In genomic region chr14:78566017-78566858, GRCh38 we compare ENCODE assay signal across 8 cellular contexts.
DNase-seq lines count a peak whose midpoint lies in the region; ATAC-seq and TF ChIP-seq lines count a peak whose summit lies in the region.

No MANE protein-coding gene starts in this region.

- H3K4me3 ChIP-seq in H7 (ENCODE audit: insufficient read depth, low read depth, low read length) (peak overlapping the region; percentile 25), Loucy (ENCODE audit: low read length, poor library complexity, severe bottlenecking) (no peak overlapping the region), SJCRH30 (peak overlapping the region; percentile 46), aorta (ENCODE audit: low read length in 2 of 2) (peak overlapping the region; percentile 8 to 39)

- H3K9ac ChIP-seq in Loucy (ENCODE audit: low read depth, low read length, poor library complexity, severe bottlenecking): no peak overlapping the region

- H3K9me2 ChIP-seq in Loucy (replicated peaks; ENCODE audit: low read depth, low read length): no peaks in the 10 kb centered on the region

- no peaks in the 10 kb centered on the region for H3F3A ChIP-seq in Loucy (ENCODE audit: low read depth)

- intact Hi-C loops in cardiac septum (cut with DNase I) (loop anchor here (5.0 to 10.0 kb wide), 3 partner anchors 401 to 704 kb away; no protein-coding TSS in a partner anchor), posterior cingulate gyrus (cut with DNase I) (loop anchor here (1.0 to 10.0 kb wide), 2 partner anchors 118 to 701 kb away; no protein-coding TSS in a partner anchor), aorta (cut with DNase I) (loop anchor here in 1 of 2 donors (2.0 to 10.0 kb wide), 2 partner anchors 111 to 703 kb away; no protein-coding TSS in a partner anchor)

- H3K9me3 ChIP-seq in Loucy (ENCODE audit: insufficient read depth, low read depth, low read length) (no peaks in the 10 kb centered on the region), SJCRH30 (replicated peaks) (no peaks in the 10 kb centered on the region), aorta (ENCODE audit: control insufficient read depth, low read length) (no peaks in the 10 kb centered on the region)

- 0 out of 2 replicates have a peak overlapping the region, but pooled peaks have one; percentile 48 for H2AFZ ChIP-seq in Loucy (ENCODE audit: low read length)

- POLR2A ChIA-PET in activated naive CD8-positive, alpha-beta T cell treated with anti-CD3 and anti-CD28 coated beads, Interleukin-2, amount 10 ng/mL, durations not matched to agents 7 days and 5 days (lab: Charles Lee): no interaction called here

- peak; percentile 84 for ATAC-seq in activated naive CD8-positive, alpha-beta T cell treated with anti-CD3 and anti-CD28 coated beads, Interleukin-2, amount 10 ng/mL, durations not matched to agents 7 days and 5 days (ENCODE audit: low read depth)
- peak; percentile 91 for ATAC-seq in aorta (ENCODE audit: low FRiP score)

- peak; percentile 90 for DNase-seq in GM03348 (ENCODE audit: low spot score)
- DNase-seq in H7: peak; percentile 81
- peak; percentile 71 to 85 for DNase-seq in SJCRH30
- peak; percentile 57 for DNase-seq in activated naive CD8-positive, alpha-beta T cell treated with anti-CD3 and anti-CD28 coated beads, Interleukin-2, amount 10 ng/mL, durations not matched to agents 7 days and 5 days
- peak; percentile 84 for DNase-seq in cardiac septum (ENCODE audit: low spot score)
- peak; percentile 67 to 97 (median 90) for DNase-seq in posterior cingulate gyrus
- peak; percentile 82 to 88 for DNase-seq in aorta

- no peaks in the 10 kb centered on the region for H3K79me2 ChIP-seq in Loucy (ENCODE audit: insufficient read depth, low read length)

- peak overlapping the region; percentile 22 for H3K4me3 Mint-ChIP-seq in activated naive CD8-positive, alpha-beta T cell treated with anti-CD3 and anti-CD28 coated beads, Interleukin-2, amount 10 ng/mL, durations not matched to agents 7 days and 5 days

- H3K4me1 ChIP-seq in Loucy (ENCODE audit: insufficient read depth, low read length, poor library complexity, severe bottlenecking) (no peaks in the 10 kb centered on the region), SJCRH30 (no peaks in the 10 kb centered on the region), aorta (ENCODE audit: control insufficient read depth in 1 of 2, insufficient read depth in 2 of 2, low read length in 2 of 2) (no peaks in the 10 kb centered on the region)

- H3K9me3 Mint-ChIP-seq in activated naive CD8-positive, alpha-beta T cell treated with anti-CD3 and anti-CD28 coated beads, Interleukin-2, amount 10 ng/mL, durations not matched to agents 7 days and 5 days: no peaks in the 10 kb centered on the region

- H3K27me3 ChIP-seq in H7 (ENCODE audit: control insufficient read depth, insufficient read depth, low read length) (no peaks in the 10 kb centered on the region), Loucy (ENCODE audit: insufficient read depth, low read length, poor library complexity, severe bottlenecking) (no peaks in the 10 kb centered on the region), SJCRH30 (no peaks in the 10 kb centered on the region), aorta (ENCODE audit: control insufficient read depth in 1 of 2, insufficient read depth in 2 of 2, low read length in 1 of 2) (no peaks in the 10 kb centered on the region)

- H3K4me1 Mint-ChIP-seq in activated naive CD8-positive, alpha-beta T cell treated with anti-CD3 and anti-CD28 coated beads, Interleukin-2, amount 10 ng/mL, durations not matched to agents 7 days and 5 days: peaks cover 2% of the 10 kb centered on the region

- TF ChIP-seq CTCF in Loucy (conservative IDR thresholded peaks at IDR 0.05; ENCODE audit: low read length): peak; percentile 83

- WGBS in aorta, 2 donors: 8 to 11% methylated on average over 16 of the region's 16 CpGs

- peaks cover 4% of the 10 kb centered on the region for H3K27me3 Mint-ChIP-seq in activated naive CD8-positive, alpha-beta T cell treated with anti-CD3 and anti-CD28 coated beads, Interleukin-2, amount 10 ng/mL, durations not matched to agents 7 days and 5 days

- H3K4me2 ChIP-seq in Loucy (ENCODE audit: low read depth, low read length, poor library complexity, severe bottlenecking): no peak overlapping the region

- H4K20me1 ChIP-seq in Loucy (ENCODE audit: insufficient read depth, low read length, poor library complexity, severe bottlenecking): no peaks in the 10 kb centered on the region

- no peak overlapping the region for H3K27ac ChIP-seq in SJCRH30
- no peak overlapping the region for H3K27ac ChIP-seq in aorta (ENCODE audit: low read depth in 1 of 2, low read length in 2 of 2)

- H3K36me3 ChIP-seq in H7 (replicated peaks; ENCODE audit: control insufficient read depth, insufficient read depth, low read length) (no peaks in the 10 kb centered on the region), Loucy (ENCODE audit: insufficient read depth, low read length) (no peaks in the 10 kb centered on the region), SJCRH30 (no peaks in the 10 kb centered on the region), aorta (ENCODE audit: control insufficient read depth in 1 of 2, insufficient read depth in 2 of 2, low read length in 1 of 2) (no peaks in the 10 kb centered on the region)

- no peak overlapping the region for H3K27ac Mint-ChIP-seq in activated naive CD8-positive, alpha-beta T cell treated with anti-CD3 and anti-CD28 coated beads, Interleukin-2, amount 10 ng/mL, durations not matched to agents 7 days and 5 days

- no peaks in the 10 kb centered on the region for H3K36me3 Mint-ChIP-seq in activated naive CD8-positive, alpha-beta T cell treated with anti-CD3 and anti-CD28 coated beads, Interleukin-2, amount 10 ng/mL, durations not matched to agents 7 days and 5 days
